In the genomic region with DNA sequence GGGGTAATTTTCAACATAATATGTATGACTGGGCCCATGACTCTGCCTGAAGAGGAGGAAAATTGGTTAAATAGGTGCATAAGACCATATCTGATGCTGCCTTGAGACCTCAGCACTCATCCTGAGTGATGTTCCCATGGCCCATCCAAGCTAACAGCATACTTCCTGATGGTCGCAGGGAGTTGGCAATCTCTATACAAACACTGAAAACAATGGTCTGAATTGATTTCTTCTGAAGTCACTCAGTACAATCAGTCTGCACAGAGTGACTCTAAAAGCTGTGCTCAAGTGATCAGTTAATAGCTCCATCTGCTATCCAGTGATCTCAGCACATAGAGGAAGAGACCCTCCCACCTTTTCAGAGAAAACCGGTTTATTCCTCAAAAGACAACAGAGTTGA, we compare ENCODE assay signal across 28 cellular contexts. TPM values are rescaled to one million over a fixed set of nuclear protein-coding genes. Genes with fewer than 3 reads are reported as not detected.
"Had no signal": no experiment of that assay in that cellular context is flagged by ENCODE, and none has a peak within 500 bp of the region (broad histone marks: within the 10 kb centered on the region; RNA-seq: fewer than 3 reads in every experiment).

No MANE protein-coding gene starts in this region.

- H3K4me3 Mint-ChIP-seq: activated CD4-positive, alpha-beta T cell treated with anti-CD3 and anti-CD28 coated beads, Interleukin-2, amount 10 ng/mL, durations not matched to agents 24 days and 14 days; activated naive CD8-positive, alpha-beta T cell; activated T-cell treated with anti-CD3 and anti-CD28 coated beads, Interleukin-2, amount 50 U/mL, for 72 hours; naive thymus-derived CD8-positive, alpha-beta T cell; stimulated activated naive CD8-positive, alpha-beta T cell treated with anti-CD3 and anti-CD28 coated beads, Interleukin-15, Interleukin-2, amounts not matched to agents 100 ng/mL and 50 ng/mL, for 24 hours had no signal

- H3K27ac ChIP-seq: gastroesophageal sphincter, neutrophil, pancreas, right lobe of liver, transverse colon, vagina had no signal

- H3K4me3 ChIP-seq: gastroesophageal sphincter, pancreas, right lobe of liver, transverse colon, vagina had no signal

- H3K4me1 Mint-ChIP-seq: activated CD4-positive, alpha-beta T cell treated with anti-CD3 and anti-CD28 coated beads, Interleukin-2, amount 10 ng/mL, durations not matched to agents 24 days and 14 days had no signal

- H3K9me3 Mint-ChIP-seq: activated CD4-positive, alpha-beta T cell treated with anti-CD3 and anti-CD28 coated beads, Interleukin-2, amount 10 ng/mL, durations not matched to agents 24 days and 14 days had no signal

- ATAC-seq: activated T-cell treated with anti-CD3 and anti-CD28 coated beads, Interleukin-2, amount 50 U/mL, for 72 hours; gastroesophageal sphincter; left cardiac atrium; naive thymus-derived CD8-positive, alpha-beta T cell; pancreas; right lobe of liver had no signal

- DNase-seq: activated CD4-positive, alpha-beta T cell treated with anti-CD3 and anti-CD28 coated beads, Interleukin-2, amount 10 ng/mL, durations not matched to agents 24 days and 14 days; activated CD4-positive, CD25-positive, alpha-beta regulatory T cell; activated CD8-positive, alpha-beta memory T cell treated with anti-CD3 and anti-CD28 coated beads for 24 hours; activated CD8-positive, alpha-beta memory T cell treated with anti-CD3 and anti-CD28 coated beads, Interleukin-2, amount 50 U/mL, for 48 hours; activated effector memory CD4-positive, alpha-beta T cell treated with anti-CD3 and anti-CD28 coated beads, Interleukin-2, amount 50 U/mL, for 16 hours; activated T-cell treated with anti-CD3 and anti-CD28 coated beads, Interleukin-2, amount 50 U/mL, for 72 hours; cerebellar nuclear complex; cortex of kidney; left cardiac atrium; mesendoderm; naive thymus-derived CD8-positive, alpha-beta T cell; pancreas; right lobe of liver; small intestine; stimulated activated CD4-positive, alpha-beta T cell treated with anti-CD3 and anti-CD28 coated beads, Interleukin-15, amount 100 ng/mL, for 24 hours; stimulated activated CD4-positive, alpha-beta T cell treated with anti-CD3 and anti-CD28 coated beads, Interleukin-2, amount 100 ng/mL, for 48 hours; T-helper 9 cell; transverse colon had no signal

- H3K27me3 ChIP-seq: gastroesophageal sphincter, pancreas, right lobe of liver, transverse colon, vagina had no signal

- H3K36me3 ChIP-seq: gastroesophageal sphincter, neutrophil, pancreas, right lobe of liver, transverse colon, vagina had no signal

- H3K27ac Mint-ChIP-seq: activated CD4-positive, alpha-beta T cell treated with anti-CD3 and anti-CD28 coated beads, Interleukin-2, amount 10 ng/mL, durations not matched to agents 24 days and 14 days; activated naive CD8-positive, alpha-beta T cell; activated T-cell treated with anti-CD3 and anti-CD28 coated beads, Interleukin-2, amount 50 U/mL, for 72 hours; naive thymus-derived CD8-positive, alpha-beta T cell; stimulated activated naive CD8-positive, alpha-beta T cell treated with anti-CD3 and anti-CD28 coated beads, Interleukin-15, Interleukin-2, amounts not matched to agents 100 ng/mL and 50 ng/mL, for 24 hours had no signal

- FAIRE-seq: bronchial epithelial cell, endometrium, islet of Langerhans, pancreas, small intestine had no signal

- H3K27me3 Mint-ChIP-seq: activated CD4-positive, alpha-beta T cell treated with anti-CD3 and anti-CD28 coated beads, Interleukin-2, amount 10 ng/mL, durations not matched to agents 24 days and 14 days; activated naive CD8-positive, alpha-beta T cell; stimulated activated naive CD8-positive, alpha-beta T cell treated with anti-CD3 and anti-CD28 coated beads, Interleukin-15, Interleukin-2, amounts not matched to agents 100 ng/mL and 50 ng/mL, for 24 hours had no signal

- H3K4me1 ChIP-seq: gastroesophageal sphincter, pancreas, right lobe of liver, transverse colon, vagina had no signal

- H3K36me3 Mint-ChIP-seq: activated naive CD8-positive, alpha-beta T cell; naive thymus-derived CD8-positive, alpha-beta T cell had no signal

- H3K9me3 ChIP-seq: gastroesophageal sphincter, neutrophil, pancreas, right lobe of liver, transverse colon, vagina had no signal

RNA-seq across cellular contexts. Expression of gene PPP1R17, which starts 3.9 kb away (rescaled TPM):
- total RNA-seq: activated CD4-positive, alpha-beta T cell treated with anti-CD3 and anti-CD28 coated beads, Interleukin-2, amount 10 ng/mL, durations not matched to agents 24 days and 14 days; activated T-cell treated with anti-CD3 and anti-CD28 coated beads, Interleukin-2, amount 50 U/mL, for 72 hours; bronchial epithelial cell; gastroesophageal sphincter; left cardiac atrium; lower leg skin; naive thymus-derived CD8-positive, alpha-beta T cell; pancreas; right lobe of liver; transverse colon; vagina had no signal
- polyA plus RNA-seq: esophagus; naive thymus-derived CD8-positive, alpha-beta T cell; pancreas; small intestine had no signal
